Comparison of ENCODE assay signal across 11 cellular contexts in the genomic region with DNA sequence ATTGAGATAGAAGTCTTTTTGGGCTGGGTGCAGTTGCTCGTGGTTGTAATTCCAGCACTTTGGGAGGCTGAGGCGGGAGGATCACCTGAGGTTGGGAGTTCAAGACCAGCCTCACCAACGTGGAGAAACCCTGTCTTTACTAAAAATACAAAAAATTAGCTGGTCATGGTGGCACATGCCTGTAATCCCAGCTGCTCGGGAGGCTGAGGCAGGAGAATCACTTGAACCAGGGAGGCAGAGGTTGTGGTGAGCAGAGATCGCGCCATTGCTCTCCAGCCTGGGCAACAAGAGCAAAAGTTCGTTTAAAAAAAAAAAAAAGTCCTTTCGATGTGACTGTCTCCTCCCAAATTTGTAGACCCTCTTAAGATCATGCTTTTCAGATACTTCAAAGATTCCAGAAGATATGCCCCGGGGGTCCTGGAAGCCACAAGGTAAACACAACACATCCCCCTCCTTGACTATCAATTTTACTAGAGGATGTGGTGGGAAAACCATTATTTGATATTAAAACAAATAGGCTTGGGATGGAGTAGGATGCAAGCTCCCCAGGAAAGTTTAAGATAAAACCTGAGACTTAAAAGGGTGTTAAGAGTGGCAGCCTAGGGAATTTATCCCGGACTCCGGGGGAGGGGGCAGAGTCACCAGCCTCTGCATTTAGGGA. TPM values are rescaled to one million over a fixed set of nuclear protein-coding genes. Genes with fewer than 3 reads are reported as not detected.
DNase-seq lines count a peak whose midpoint lies in the region; TF ChIP-seq lines count a peak whose summit lies in the region.
"Not testable (repeated sequence)": the region's sequence is repeated elsewhere in the genome, so short reads cannot be mapped to it uniquely, and the experiment has no call there.
"Had no signal": no experiment of that assay in that cellular context is flagged by ENCODE, and none has a peak within 500 bp of the region (broad histone marks: within the 10 kb centered on the region; RNA-seq: fewer than 3 reads in every experiment).

No MANE protein-coding gene starts in this region.

- H3K4me3 ChIP-seq in AG10803 (ENCODE audit: low read length) (peak overlapping the region; percentile 72), NT2/D1 (ENCODE audit: insufficient read length, low read depth) (peak overlapping the region; percentile 69), ascending aorta (peak overlapping the region; percentile 84), epithelial cell of esophagus (ENCODE audit: low read length) (peak overlapping the region; percentile 72), iPS DF 6.9 (ENCODE audit: low read length) (peak overlapping the region; percentile 98; the same call in 1 of the 2 replicates), mucosa of stomach (ENCODE audit: low read length) (peak overlapping the region; percentile 50), rectal smooth muscle tissue (ENCODE audit: low read length) (peak overlapping the region; percentile 79), tibial artery (peak overlapping the region; percentile 78 to 100)

- intact Hi-C loops in ascending aorta (cut with DNase I); tibial artery (cut with DNase I; ENCODE audit: low total_unique reads): not testable (repeated sequence)

- peaks cover 37% of the 10 kb centered on the region for H3K4me1 ChIP-seq in NT2/D1 (ENCODE audit: insufficient read depth, insufficient read length)
- peaks cover 0 to 17% of the 10 kb centered on the region in 2 donors for H3K4me1 ChIP-seq in ascending aorta
- peaks cover 23% of the 10 kb centered on the region for H3K4me1 ChIP-seq in iPS DF 6.9 (ENCODE audit: control insufficient read depth, insufficient read depth, low read length)
- peaks cover 34% of the 10 kb centered on the region for H3K4me1 ChIP-seq in mucosa of stomach (ENCODE audit: control insufficient read depth, insufficient read depth, low read length)
- H3K4me1 ChIP-seq in rectal smooth muscle tissue (ENCODE audit: control insufficient read depth, insufficient read depth, low read length), result not testable (repeated sequence)
- H3K4me1 ChIP-seq in tibial artery, result peaks cover 0 to 43% (median 29%) of the 10 kb centered on the region in 4 donors

- H3K9me3 ChIP-seq in NT2/D1 (ENCODE audit: insufficient read depth, low read length); ascending aorta; iPS DF 6.9 (ENCODE audit: control insufficient read depth, insufficient read depth, low read length); mucosa of stomach (ENCODE audit: control insufficient read depth, low read length); tibial artery: not testable (repeated sequence)

- TF ChIP-seq CTCF in AG10803 (conservative IDR thresholded peaks at IDR 0.05; ENCODE audit: low read length); ascending aorta (IDR thresholded peaks at IDR 0.05); epithelial cell of esophagus (IDR thresholded peaks at IDR 0.05; ENCODE audit: insufficient read depth, low read depth, low read length, missing control alignments); tibial artery (IDR thresholded peaks at IDR 0.05): not testable (repeated sequence)

- WGBS in iPS DF 6.9 (ENCODE audit: insufficient coverage, insufficient read length), result no CpG with 5 or more reads among the region's 11 CpGs

- H3K27me3 ChIP-seq in NT2/D1 (ENCODE audit: insufficient read depth, insufficient read length); ascending aorta; iPS DF 6.9 (ENCODE audit: control insufficient read depth, insufficient read depth, low read length); mucosa of stomach (ENCODE audit: control insufficient read depth, insufficient read depth, low read length); rectal smooth muscle tissue (ENCODE audit: control insufficient read depth, insufficient read depth, low read length); tibial artery: not testable (repeated sequence)

- peak overlapping the region; percentile 90 for H3K9ac ChIP-seq in NT2/D1 (ENCODE audit: insufficient read length, low read depth)
- H3K9ac ChIP-seq in mucosa of stomach (ENCODE audit: low read length), result peak overlapping the region; percentile 93
- H3K9ac ChIP-seq in rectal smooth muscle tissue (ENCODE audit: low read length), result not testable (repeated sequence)

- not testable (repeated sequence) for DNase-seq in AG10803 (ENCODE audit: low read depth); NT2/D1 (ENCODE audit: low read depth, low spot score); ascending aorta (ENCODE audit: low spot score in 2 of 2); epithelial cell of esophagus (ENCODE audit: low read depth); iPS DF 6.9 (ENCODE audit: low read depth, low spot score); tibial artery

- peak overlapping the region; percentile 87 to 91 for H3K27ac ChIP-seq in ascending aorta
- H3K27ac ChIP-seq in iPS DF 6.9 (ENCODE audit: low read length), result not testable (repeated sequence)
- H3K27ac ChIP-seq in rectal smooth muscle tissue (ENCODE audit: low read depth, low read length), result peak overlapping the region; percentile 54
- peak overlapping the region; percentile 93 to 98 for H3K27ac ChIP-seq in tibial artery

- H3K36me3 ChIP-seq in NT2/D1 (ENCODE audit: insufficient read depth, insufficient read length, low read length), result peaks cover 13% of the 10 kb centered on the region
- not testable (repeated sequence) for H3K36me3 ChIP-seq in ascending aorta; iPS DF 6.9 (ENCODE audit: control insufficient read depth, insufficient read depth, low read length); mucosa of stomach (ENCODE audit: control insufficient read depth, insufficient read depth, low read length); rectal smooth muscle tissue (ENCODE audit: control insufficient read depth, insufficient read depth, low read length); tibial artery

RNA-seq across cellular contexts. Expression of a gene that starts 0.6 kb away (rescaled TPM):
- total RNA-seq in ascending aorta, result 124 TPM

RNA-seq across cellular contexts. Expression of a gene that starts 11.4 kb away (rescaled TPM):
- total RNA-seq in ascending aorta, result 29.5 TPM

RNA-seq across cellular contexts. Expression of a gene that starts 31.0 kb away (rescaled TPM):
- total RNA-seq in ascending aorta, result 5.1 TPM
- total RNA-seq: activated CD4-positive, alpha-beta memory T cell treated with anti-CD3 and anti-CD28 coated beads, Interleukin-2, amount 10 ng/mL, durations not matched to agents 7 days and 5 days; activated T-helper 2 cell treated with anti-CD3 and anti-CD28 coated beads, Interferon-gamma antibody, Interleukin-2, Interleukin-4, amounts not matched to agents 10 μg/mL and 5 μg/mL and 100 μg/mL, durations not matched to agents 14 hours and 24 hours and 36 hours; H4 had no signal

RNA-seq across cellular contexts. Expression of a gene that starts 31.0 kb away (rescaled TPM):
- 64.2 TPM for total RNA-seq in ascending aorta

RNA-seq across cellular contexts. Expression of a gene that starts 34.1 kb away (rescaled TPM):
- total RNA-seq in ascending aorta, result not detected
